Comparison of ENCODE assay signal across 25 cellular contexts in the genomic region with DNA sequence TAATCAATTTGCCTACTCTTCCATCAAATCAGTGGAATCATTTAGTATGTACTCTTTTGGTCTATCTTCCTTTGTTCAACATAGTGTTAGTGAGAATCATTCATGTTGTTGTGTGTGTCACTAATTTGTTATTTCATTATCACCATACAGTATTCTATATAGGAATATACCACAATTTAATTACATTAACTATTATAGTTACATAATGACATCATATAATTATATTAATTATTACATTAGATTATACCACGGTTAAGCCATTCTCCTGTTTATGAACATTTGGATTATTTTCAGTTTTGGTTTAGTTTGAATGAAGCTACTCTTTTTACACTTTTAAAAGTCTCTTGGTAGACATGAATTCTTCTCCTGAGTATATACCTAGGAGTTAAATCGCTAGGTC.
"Had no signal": no experiment of that assay in that cellular context is flagged by ENCODE, and none has a peak within 500 bp of the region (broad histone marks: within the 10 kb centered on the region; RNA-seq: fewer than 3 reads in every experiment).

No MANE protein-coding gene starts in this region.

- DNase-seq: cortex of kidney; effector memory CD8-positive, alpha-beta T cell; erythroblast; esophagus squamous epithelium; foreskin melanocyte; head of caudate nucleus; left cardiac atrium; left lung; mesendoderm; midbrain; naive thymus-derived CD4-positive, alpha-beta T cell; nephron progenitor cell; nucleus accumbens; posterior cingulate gyrus; psoas muscle; right cardiac atrium; small intestine; stimulated activated CD4-positive, alpha-beta T cell treated with anti-CD3 and anti-CD28 coated beads, Interleukin-15, amount 100 ng/mL, for 24 hours; stimulated activated CD4-positive, alpha-beta T cell treated with anti-CD3 and anti-CD28 coated beads, Interleukin-4, amount 100 ng/mL, for 1 hour; stimulated activated CD8-positive, alpha-beta memory T cell treated with anti-CD3 and anti-CD28 coated beads, Interleukin-4, amount 100 ng/mL, for 48 hours; stimulated activated naive CD4-positive, alpha-beta T cell treated with Interleukin-2 at 50 U/mL for 16 hours; stomach; thyroid gland; trophoblast cell had no signal

- H3K27ac ChIP-seq: esophagus squamous epithelium, left lung, psoas muscle, vagina had no signal

- H3K27ac Mint-ChIP-seq: effector memory CD8-positive, alpha-beta T cell; naive thymus-derived CD4-positive, alpha-beta T cell; nephron progenitor cell had no signal

- H3K9me3 ChIP-seq: esophagus squamous epithelium, left lung, psoas muscle, stomach, thyroid gland, vagina had no signal

- FAIRE-seq: small intestine had no signal

- H3K4me3 Mint-ChIP-seq: effector memory CD8-positive, alpha-beta T cell; naive thymus-derived CD4-positive, alpha-beta T cell; nephron progenitor cell had no signal

- H3K36me3 ChIP-seq: esophagus squamous epithelium, left lung, stomach, thyroid gland, vagina had no signal

- H3K9me3 Mint-ChIP-seq: effector memory CD8-positive, alpha-beta T cell; naive thymus-derived CD4-positive, alpha-beta T cell; nephron progenitor cell had no signal

- H3K27me3 ChIP-seq: esophagus squamous epithelium, left lung, stomach, thyroid gland, vagina had no signal

- H3K4me1 ChIP-seq: psoas muscle, vagina had no signal

- H3K4me3 ChIP-seq: esophagus squamous epithelium, left lung, psoas muscle, stomach, thyroid gland, vagina had no signal

- H3K27me3 Mint-ChIP-seq: effector memory CD8-positive, alpha-beta T cell had no signal

- ATAC-seq: effector memory CD8-positive, alpha-beta T cell; left cardiac atrium; left lung; naive thymus-derived CD4-positive, alpha-beta T cell; psoas muscle; right cardiac atrium had no signal
